8 cellular contexts compared by ENCODE assay signal in genomic region chr2:218400167-218400929, GRCh38. TPM values are rescaled to one million over a fixed set of nuclear protein-coding genes. Genes with fewer than 3 reads are reported as not detected.
DNase-seq lines count a peak whose midpoint lies in the region; ATAC-seq and TF ChIP-seq lines count a peak whose summit lies in the region.

No MANE protein-coding gene starts in this region.

- TF ChIP-seq POLR2A in heart left ventricle (IDR thresholded peaks at IDR 0.05) = no peak

- H3K27ac ChIP-seq in heart left ventricle = peak overlapping the region; percentile 99 to 100 (median 100)

- peak overlapping the region; percentile 63 to 100 (median 96) for H3K4me3 ChIP-seq in heart left ventricle

- DNase-seq in EH (ENCODE audit: low read depth) = peak; percentile 41
- DNase-seq in M059J (ENCODE audit: low read depth) = peak; percentile 32
- DNase-seq in activated naive CD4-positive, alpha-beta T cell treated with anti-CD3 and anti-CD28 coated beads, Interleukin-2, amount 50 U/mL, for 16 hours = peak; percentile 42
- DNase-seq in heart left ventricle = peak; percentile 57 to 82 (median 60)
- DNase-seq in posterior vena cava (ENCODE audit: low spot score) = peak; percentile 89
- DNase-seq in NCI-H1048 (lab: John Stamatoyannopoulos, UW) = no peak

- ATAC-seq in heart left ventricle (no peak), HG03342 (IDR thresholded peaks at IDR 0.05; ENCODE audit: unreplicated experiment) (no peak), GM19397 (IDR thresholded peaks at IDR 0.05; ENCODE audit: unreplicated experiment) (no peak)

- H3K36me3 ChIP-seq in heart left ventricle = peaks cover 3 to 44% (median 40%) of the 10 kb centered on the region in 9 donors

- peaks cover 13 to 74% (median 54%) of the 10 kb centered on the region in 12 donors for H3K4me1 ChIP-seq in heart left ventricle

- intact Hi-C loops in heart left ventricle (cut with DNase I) = loop anchor here in 5 of 10 donors (10.0 kb wide), 2 partner anchors 164 to 254 kb away; partner anchors contain the start of genes BCS1L (in 4 of the 5), ZNF142 (in 4 of the 5), CNOT9 (in 1 of the 5) and USP37 (in 1 of the 5)
- intact Hi-C loops in posterior vena cava (cut with DNase I) = loop anchor here in 1 of 2 donors (10.0 kb wide), 1 partner anchor 64 kb away; no protein-coding TSS in a partner anchor

- no peak for TF ChIP-seq CTCF in heart left ventricle (IDR thresholded peaks at IDR 0.05)

- WGBS in heart left ventricle, 4 donors = 1% methylated on average over 24 to 63 of the region's 63 CpGs

- H3K9me3 ChIP-seq in heart left ventricle = no peaks in the 10 kb centered on the region

- no peaks in the 10 kb centered on the region for H3K27me3 ChIP-seq in heart left ventricle

RNA-seq across cellular contexts. Expression of gene CTDSP1, which starts 0.7 kb away (rescaled TPM):
- total RNA-seq in M059J (2014; rRNA removed; shearing (Covaris generic)) = 31.6 and 37.8 TPM in 2 replicates
- total RNA-seq in heart left ventricle (100 to 1,000 TPM in 2 of 9 donors, 10 to 100 TPM in 7; 67.4 to 115 (median 93.8) TPM), posterior vena cava (100 to 1,000 TPM; 112 to 142 TPM)
- 100 to 1,000 TPM in 1 of 2 donors, 10 to 100 TPM in 1; 74.4 to 121 TPM for polyA plus RNA-seq in heart left ventricle

RNA-seq across cellular contexts. Expression of gene SLC11A1, which starts 18.3 kb away (rescaled TPM):
- 0.02 and 0.07 TPM in 2 replicates for total RNA-seq in M059J (2014; rRNA removed; shearing (Covaris generic))
- total RNA-seq in heart left ventricle (10 to 100 TPM in 2 of 9 donors, 1 to 10 TPM in 6, under 1 TPM in 1; 0.96 to 31.0 (median 4.3) TPM), posterior vena cava (10 to 100 TPM; 28.8 to 77.1 TPM)
- 1 to 10 TPM; 4.5 to 8.9 TPM for polyA plus RNA-seq in heart left ventricle

RNA-seq across cellular contexts. Expression of gene VIL1, which starts 18.6 kb away (rescaled TPM):
- not detected in 2 replicates for total RNA-seq in M059J (2014; rRNA removed; shearing (Covaris generic))
- total RNA-seq in heart left ventricle (not detected), posterior vena cava (not detected)
- polyA plus RNA-seq in heart left ventricle = under 1 TPM; 0.04 to 0.07 TPM

RNA-seq across cellular contexts. Expression of gene CATIP, which starts 43.7 kb away (rescaled TPM):
- not detected in 2 replicates for total RNA-seq in M059J (2014; rRNA removed; shearing (Covaris generic))
- under 1 TPM in 1 of 9 donors, not detected in 8; 0.18 TPM for total RNA-seq in heart left ventricle
- polyA plus RNA-seq in heart left ventricle = under 1 TPM in 1 of 2 donors, not detected in 1; 0.07 TPM
- not detected for total RNA-seq in posterior vena cava
